8 cellular contexts compared by ENCODE assay signal in genomic region chr1:111346089-111346885, GRCh38. TPM values are rescaled to one million over a fixed set of nuclear protein-coding genes. Genes with fewer than 3 reads are reported as not detected.
A peak's percentile ranks its signal among the peaks of the same experiment; 100 is the strongest.
DNase-seq lines count a peak whose midpoint lies in the region; ATAC-seq and TF ChIP-seq lines count a peak whose summit lies in the region.

No MANE protein-coding gene starts in this region.

- no peak overlapping the region for H3K27ac ChIP-seq in right lobe of liver

- H3K4me3 ChIP-seq in right lobe of liver: peak overlapping the region; percentile 44 to 57 (median 54)

- TF ChIP-seq POLR2A in right lobe of liver (IDR thresholded peaks at IDR 0.05): no peak

- H3K36me3 ChIP-seq in right lobe of liver: no peaks in the 10 kb centered on the region

- TF ChIP-seq CTCF in right lobe of liver (IDR thresholded peaks at IDR 0.05): peak in 3 of 4 donors; percentile 3 to 16 (median 13)

- intact Hi-C loops in right lobe of liver (cut with DNase I): no loop called here

- WGBS in right lobe of liver (ENCODE audit: insufficient coverage, low coverage, low lambda C conversion rate, missing lambda C conversion rate): 3% methylated on average over 24 of the region's 45 CpGs

- no peaks in the 10 kb centered on the region for H3K4me1 ChIP-seq in right lobe of liver

- no peaks in the 10 kb centered on the region for H3K27me3 ChIP-seq in right lobe of liver

- DNase-seq in AG20443 (ENCODE audit: low spot score): peak; percentile 95
- DNase-seq in NCI-H510A (lab: John Stamatoyannopoulos, UW): peak; percentile 95
- peak; percentile 88 for DNase-seq in activated CD4-positive, alpha-beta T cell treated with anti-CD3 and anti-CD28 coated beads, Interleukin-2, amount 50 U/mL, for 1 hour
- DNase-seq in dermis microvascular lymphatic vessel endothelial cell (ENCODE audit: low read depth in 2 of 2): peak; percentile 67 to 79
- peak; percentile 80 to 92 (median 88) for DNase-seq in right lobe of liver
- DNase-seq in stimulated activated CD4-positive, alpha-beta T cell treated with anti-CD3 and anti-CD28 coated beads, Interleukin-4, amount 100 ng/mL, for 1 hour: peak; percentile 78

- ATAC-seq in GM19043 (IDR thresholded peaks at IDR 0.05; ENCODE audit: low read depth, unreplicated experiment): peak; percentile 85
- peak; percentile 81 for ATAC-seq in HG03378 (IDR thresholded peaks at IDR 0.05; ENCODE audit: unreplicated experiment)
- ATAC-seq in right lobe of liver: peak; percentile 98 to 99 (median 98)

- H3K9me3 ChIP-seq in right lobe of liver: peaks cover 0 to 4% (median 0%) of the 10 kb centered on the region in 4 donors

RNA-seq across cellular contexts. Expression of gene CHIA, which starts 55.6 kb away (rescaled TPM):
- total RNA-seq in dermis microvascular lymphatic vessel endothelial cell (not detected in 2 replicates), right lobe of liver (not detected)
